Comparison of ENCODE assay signal across 20 cellular contexts in genomic region chr20:46959821-46960220, GRCh38.
"Had no signal": no experiment of that assay in that cellular context is flagged by ENCODE, and none has a peak within 500 bp of the region (broad histone marks: within the 10 kb centered on the region; RNA-seq: fewer than 3 reads in every experiment).

No MANE protein-coding gene starts in this region.

- H3K36me3 ChIP-seq: brain microvascular endothelial cell, colonic mucosa, gastroesophageal sphincter, heart left ventricle, left lung, prostate gland, right atrium auricular region, suprapubic skin, upper lobe of left lung had no signal

- H3K4me1 ChIP-seq: colonic mucosa, gastroesophageal sphincter, heart left ventricle, left lung, right atrium auricular region, upper lobe of left lung had no signal

- H3K27ac ChIP-seq: colonic mucosa, gastroesophageal sphincter, heart left ventricle, left lung, prostate gland, right atrium auricular region, skin epidermis, suprapubic skin, upper lobe of left lung had no signal

- ATAC-seq: gastroesophageal sphincter; stimulated activated naive CD8-positive, alpha-beta T cell treated with anti-CD3 and anti-CD28 coated beads, Interleukin-15, amount 100 ng/mL, for 72 hours; WTC11 had no signal

- DNase-seq: activated CD4-positive, alpha-beta T cell treated with anti-CD3 and anti-CD28 coated beads for 36 hours; activated CD4-positive, alpha-beta T cell treated with anti-CD3 and anti-CD28 coated beads, Interleukin-2, amount 50 U/mL, for 48 hours; central memory CD4-positive, alpha-beta T cell; colonic mucosa; endodermal cell; erythroblast; heart left ventricle; left lung; mammary epithelial cell; midbrain; nephron progenitor cell; stimulated activated naive CD8-positive, alpha-beta T cell treated with anti-CD3 and anti-CD28 coated beads, Interleukin-15, amount 100 ng/mL, for 72 hours; upper lobe of left lung had no signal

- H3K27me3 ChIP-seq: brain microvascular endothelial cell, colonic mucosa, right atrium auricular region, suprapubic skin, upper lobe of left lung had no signal

- H3K4me3 ChIP-seq: colonic mucosa, gastroesophageal sphincter, heart left ventricle, left lung, prostate gland, right atrium auricular region, skin epidermis, suprapubic skin, upper lobe of left lung had no signal

- H3K9me3 ChIP-seq: colonic mucosa, prostate gland, suprapubic skin had no signal
